In the genomic region with DNA sequence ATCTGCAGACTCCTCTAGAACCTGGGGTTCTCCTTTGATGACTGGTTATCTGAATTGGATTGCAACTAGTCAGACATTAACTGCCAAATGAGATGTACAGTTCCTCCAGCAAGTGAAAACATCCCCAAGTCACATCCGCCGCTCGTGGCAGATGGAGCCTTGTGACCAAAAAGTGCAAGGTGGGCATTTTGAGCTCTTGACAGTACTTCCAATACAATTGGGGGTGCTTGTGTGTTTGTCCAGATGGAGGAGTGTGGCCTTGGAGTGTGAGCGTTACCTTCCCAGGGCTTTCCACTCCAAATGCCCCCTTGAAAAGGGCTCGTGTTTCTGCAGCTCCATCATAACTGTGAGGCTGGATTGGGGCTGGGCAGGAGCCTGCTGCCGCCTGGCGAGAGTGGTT, we compare ENCODE assay signal across 26 cellular contexts. TPM values are rescaled to one million over a fixed set of nuclear protein-coding genes. Genes with fewer than 3 reads are reported as not detected.
DNase-seq lines count a peak whose midpoint lies in the region; ATAC-seq and TF ChIP-seq lines count a peak whose summit lies in the region.
"Had no signal": no experiment of that assay in that cellular context is flagged by ENCODE, and none has a peak within 500 bp of the region (broad histone marks: within the 10 kb centered on the region; RNA-seq: fewer than 3 reads in every experiment).

No MANE protein-coding gene starts in this region.

- no peak for TF ChIP-seq CTCF in activated CD8-positive, alpha-beta T cell treated with anti-CD3 and anti-CD28 coated beads for 36 hours (IDR thresholded peaks at IDR 0.05)
- no peak for TF ChIP-seq CTCF in CD8-positive, alpha-beta T cell (IDR thresholded peaks at IDR 0.05)
- no peak for TF ChIP-seq CTCF in nephron (IDR thresholded peaks at IDR 0.05; ENCODE audit: unreplicated experiment in 3 of 3)

- H3K27me3 ChIP-seq in CD8-positive, alpha-beta T cell (ENCODE audit: insufficient read depth, low read length) = no peaks in the 10 kb centered on the region

- intact Hi-C loops in activated CD8-positive, alpha-beta T cell treated with anti-CD3 and anti-CD28 coated beads for 36 hours (cut with micrococcal nuclease) = no loop called here
- intact Hi-C loops in CD8-positive, alpha-beta T cell (cut with DNase I, micrococcal nuclease) = no loop called here

- H3K27ac Mint-ChIP-seq in activated CD8-positive, alpha-beta T cell treated with anti-CD3 and anti-CD28 coated beads for 36 hours = peak overlapping the region; percentile 55
- no peak overlapping the region for H3K27ac Mint-ChIP-seq in activated CD8-positive, alpha-beta T cell treated with anti-CD3 and anti-CD28 coated beads, Interleukin-2, amount 10 ng/mL, durations not matched to agents 7 days and 5 days
- H3K27ac Mint-ChIP-seq in CD8-positive, alpha-beta T cell = peak overlapping the region; percentile 73
- peak overlapping the region; percentile 75 for H3K27ac Mint-ChIP-seq in activated T-helper 17 cell treated with anti-CD3 and anti-CD28 coated beads, Interleukin-2, amount 50 U/mL, for 72 hours
- H3K27ac Mint-ChIP-seq in nephron = peak overlapping the region in 2 of 3 experiments; percentile 71 to 80
- H3K27ac Mint-ChIP-seq: mesothelial cell of epicardium had no signal

- H3K4me1 ChIP-seq in CD8-positive, alpha-beta T cell (ENCODE audit: insufficient read depth, low read length) = no peaks in the 10 kb centered on the region
- H3K4me1 ChIP-seq: Caco-2 had no signal

- H3K36me3 ChIP-seq in CD8-positive, alpha-beta T cell (ENCODE audit: insufficient read depth, low read length) = peaks cover 56% of the 10 kb centered on the region

- CTCF ChIA-PET in activated CD8-positive, alpha-beta T cell treated with anti-CD3 and anti-CD28 coated beads for 36 hours (lab: Charles Lee) = no interaction called here
- CTCF ChIA-PET in activated CD8-positive, alpha-beta T cell treated with anti-CD3 and anti-CD28 coated beads, Interleukin-2, amount 10 ng/mL, durations not matched to agents 7 days and 5 days (lab: Charles Lee) = interaction anchor here (1.7 kb wide), 1 partner anchor 65 kb away, joined by 3 read pairs; no protein-coding TSS in a partner anchor
- CTCF ChIA-PET in CD8-positive, alpha-beta T cell (lab: Charles Lee) = interaction anchor here (1.2 kb wide), 1 partner anchor 22 kb away, joined by 3 read pairs; no protein-coding TSS in a partner anchor

- H3K4me3 ChIP-seq in CD8-positive, alpha-beta T cell (ENCODE audit: low read depth, low read length) = no peak overlapping the region

- no peak for DNase-seq in activated CD8-positive, alpha-beta T cell treated with anti-CD3 and anti-CD28 coated beads for 36 hours
- DNase-seq in activated CD8-positive, alpha-beta T cell treated with anti-CD3 and anti-CD28 coated beads, Interleukin-2, amount 10 ng/mL, durations not matched to agents 7 days and 5 days = no peak
- DNase-seq in CD8-positive, alpha-beta T cell = no peak
- DNase-seq in NCI-H2196 (lab: John Stamatoyannopoulos, UW; ENCODE audit: unreplicated experiment) (no peak), iPS-NIHi7 (ENCODE audit: extremely low spot score) (no peak), SHP77 treated with DMSO at 0.1 percent for 48 hours (lab: John Stamatoyannopoulos, UW) (no peak)
- DNase-seq: activated CD4-positive, alpha-beta T cell treated with anti-CD3 and anti-CD28 coated beads for 4 hours; Caco-2; DMS79; GDM1; islet precursor cell; left ventricle myocardium superior; MM.1S; natural killer cell; NCI-H2029 treated with DMSO at 0.1 percent for 48 hours; NCI-H345; NCI-H748 treated with DMSO at 0.1 percent for 48 hours; T-helper 2 cell; trophoblast cell had no signal

- H3K27me3 Mint-ChIP-seq in activated CD8-positive, alpha-beta T cell treated with anti-CD3 and anti-CD28 coated beads for 36 hours = no peaks in the 10 kb centered on the region
- H3K27me3 Mint-ChIP-seq in activated CD8-positive, alpha-beta T cell treated with anti-CD3 and anti-CD28 coated beads, Interleukin-2, amount 10 ng/mL, durations not matched to agents 7 days and 5 days (ENCODE audit: low read depth) = no peaks in the 10 kb centered on the region
- no peaks in the 10 kb centered on the region for H3K27me3 Mint-ChIP-seq in CD8-positive, alpha-beta T cell (ENCODE audit: low read depth)
- H3K27me3 Mint-ChIP-seq in activated T-helper 17 cell treated with anti-CD3 and anti-CD28 coated beads, Interleukin-2, amount 50 U/mL, for 72 hours = no peaks in the 10 kb centered on the region
- H3K27me3 Mint-ChIP-seq in nephron (ENCODE audit: low read depth) = no peaks in the 10 kb centered on the region
- H3K27me3 Mint-ChIP-seq: brain had no signal

- ATAC-seq in activated CD8-positive, alpha-beta T cell treated with anti-CD3 and anti-CD28 coated beads for 36 hours = no peak
- no peak for ATAC-seq in activated CD8-positive, alpha-beta T cell treated with anti-CD3 and anti-CD28 coated beads, Interleukin-2, amount 10 ng/mL, durations not matched to agents 7 days and 5 days
- no peak for ATAC-seq in CD8-positive, alpha-beta T cell
- ATAC-seq in activated T-helper 17 cell treated with anti-CD3 and anti-CD28 coated beads, Interleukin-2, amount 50 U/mL, for 72 hours (replicated peaks) = no peak
- ATAC-seq: HCT116, left ventricle myocardium superior, natural killer cell had no signal

- POLR2A ChIA-PET in activated CD8-positive, alpha-beta T cell treated with anti-CD3 and anti-CD28 coated beads for 36 hours (lab: Charles Lee) = no interaction called here
- POLR2A ChIA-PET in activated CD8-positive, alpha-beta T cell treated with anti-CD3 and anti-CD28 coated beads, Interleukin-2, amount 10 ng/mL, durations not matched to agents 7 days and 5 days (lab: Charles Lee) = no interaction called here
- POLR2A ChIA-PET in CD8-positive, alpha-beta T cell (lab: Charles Lee) = no interaction called here

- peaks cover 19% of the 10 kb centered on the region for H3K4me1 Mint-ChIP-seq in activated CD8-positive, alpha-beta T cell treated with anti-CD3 and anti-CD28 coated beads for 36 hours (ENCODE audit: low read depth)
- peaks cover 6% of the 10 kb centered on the region for H3K4me1 Mint-ChIP-seq in activated CD8-positive, alpha-beta T cell treated with anti-CD3 and anti-CD28 coated beads, Interleukin-2, amount 10 ng/mL, durations not matched to agents 7 days and 5 days (ENCODE audit: low read depth)
- peaks cover 9% of the 10 kb centered on the region for H3K4me1 Mint-ChIP-seq in CD8-positive, alpha-beta T cell (ENCODE audit: low read depth)
- peaks cover 29% of the 10 kb centered on the region for H3K4me1 Mint-ChIP-seq in activated T-helper 17 cell treated with anti-CD3 and anti-CD28 coated beads, Interleukin-2, amount 50 U/mL, for 72 hours
- H3K4me1 Mint-ChIP-seq in nephron = peaks cover 17% of the 10 kb centered on the region
- H3K4me1 Mint-ChIP-seq: brain, natural killer cell had no signal

- no peaks in the 10 kb centered on the region for H3K9me3 ChIP-seq in CD8-positive, alpha-beta T cell (ENCODE audit: low read length)
- H3K9me3 ChIP-seq: Caco-2 had no signal

- H3K36me3 Mint-ChIP-seq in activated CD8-positive, alpha-beta T cell treated with anti-CD3 and anti-CD28 coated beads for 36 hours (ENCODE audit: low read depth) = peaks cover 60% of the 10 kb centered on the region
- peaks cover 74% of the 10 kb centered on the region for H3K36me3 Mint-ChIP-seq in activated CD8-positive, alpha-beta T cell treated with anti-CD3 and anti-CD28 coated beads, Interleukin-2, amount 10 ng/mL, durations not matched to agents 7 days and 5 days (ENCODE audit: low read depth)
- H3K36me3 Mint-ChIP-seq in CD8-positive, alpha-beta T cell = peaks cover 94% of the 10 kb centered on the region
- H3K36me3 Mint-ChIP-seq in activated T-helper 17 cell treated with anti-CD3 and anti-CD28 coated beads, Interleukin-2, amount 50 U/mL, for 72 hours (ENCODE audit: low read depth) = peaks cover 99% of the 10 kb centered on the region
- H3K36me3 Mint-ChIP-seq in nephron (ENCODE audit: low read depth) = peaks cover 69% of the 10 kb centered on the region

- no peak overlapping the region for H3K27ac ChIP-seq in CD8-positive, alpha-beta T cell (ENCODE audit: low read depth, low read length)
- H3K27ac ChIP-seq: epithelial cell of prostate, RWPE1 had no signal

- H3K4me3 Mint-ChIP-seq in activated CD8-positive, alpha-beta T cell treated with anti-CD3 and anti-CD28 coated beads for 36 hours = no peak overlapping the region
- H3K4me3 Mint-ChIP-seq in activated CD8-positive, alpha-beta T cell treated with anti-CD3 and anti-CD28 coated beads, Interleukin-2, amount 10 ng/mL, durations not matched to agents 7 days and 5 days = no peak overlapping the region
- H3K4me3 Mint-ChIP-seq in CD8-positive, alpha-beta T cell = no peak overlapping the region
- no peak overlapping the region for H3K4me3 Mint-ChIP-seq in activated T-helper 17 cell treated with anti-CD3 and anti-CD28 coated beads, Interleukin-2, amount 50 U/mL, for 72 hours
- H3K4me3 Mint-ChIP-seq in nephron = no peak overlapping the region
- H3K4me3 Mint-ChIP-seq: brain, mesothelial cell of epicardium, natural killer cell had no signal

- H3K9me3 Mint-ChIP-seq in activated CD8-positive, alpha-beta T cell treated with anti-CD3 and anti-CD28 coated beads for 36 hours = no peaks in the 10 kb centered on the region
- H3K9me3 Mint-ChIP-seq in activated CD8-positive, alpha-beta T cell treated with anti-CD3 and anti-CD28 coated beads, Interleukin-2, amount 10 ng/mL, durations not matched to agents 7 days and 5 days (ENCODE audit: insufficient read depth) = no peaks in the 10 kb centered on the region
- no peaks in the 10 kb centered on the region for H3K9me3 Mint-ChIP-seq in CD8-positive, alpha-beta T cell
- no peaks in the 10 kb centered on the region for H3K9me3 Mint-ChIP-seq in activated T-helper 17 cell treated with anti-CD3 and anti-CD28 coated beads, Interleukin-2, amount 50 U/mL, for 72 hours
- no peaks in the 10 kb centered on the region for H3K9me3 Mint-ChIP-seq in nephron
- H3K9me3 Mint-ChIP-seq: brain, mesothelial cell of epicardium, natural killer cell had no signal

RNA-seq across cellular contexts. Expression of gene MRPS25, which starts 21.3 kb away (rescaled TPM):
- total RNA-seq in activated CD8-positive, alpha-beta T cell treated with anti-CD3 and anti-CD28 coated beads for 36 hours = 10 to 100 TPM; 73.9 to 78.2 TPM
- total RNA-seq in activated CD8-positive, alpha-beta T cell treated with anti-CD3 and anti-CD28 coated beads, Interleukin-2, amount 10 ng/mL, durations not matched to agents 7 days and 5 days = 10 to 100 TPM; 58.5 to 64.6 TPM
- 10 to 100 TPM; 51.3 to 56.2 TPM for total RNA-seq in CD8-positive, alpha-beta T cell
- total RNA-seq in activated T-helper 17 cell treated with anti-CD3 and anti-CD28 coated beads, Interleukin-2, amount 50 U/mL, for 72 hours = 10 to 100 TPM; 43.7 to 80.5 TPM

RNA-seq across cellular contexts. Expression of gene RBSN, which starts 55.2 kb away (rescaled TPM):
- 10 to 100 TPM; 11.3 to 11.8 TPM for total RNA-seq in activated CD8-positive, alpha-beta T cell treated with anti-CD3 and anti-CD28 coated beads for 36 hours
- total RNA-seq in activated CD8-positive, alpha-beta T cell treated with anti-CD3 and anti-CD28 coated beads, Interleukin-2, amount 10 ng/mL, durations not matched to agents 7 days and 5 days = 10 to 100 TPM; 16.4 to 17.8 TPM
- total RNA-seq in CD8-positive, alpha-beta T cell = 10 to 100 TPM; 41.9 to 48.1 TPM
- total RNA-seq in activated T-helper 17 cell treated with anti-CD3 and anti-CD28 coated beads, Interleukin-2, amount 50 U/mL, for 72 hours = 10 to 100 TPM; 15.9 to 19.0 TPM
